ENCODE assay signal across 26 cellular contexts in genomic region chr16:88711750-88712340, GRCh38. TPM values are rescaled to one million over a fixed set of nuclear protein-coding genes. Genes with fewer than 3 reads are reported as not detected.
DNase-seq lines count a peak whose midpoint lies in the region; ATAC-seq and TF ChIP-seq lines count a peak whose summit lies in the region.
"Had no signal": no experiment of that assay in that cellular context is flagged by ENCODE, and none has a peak within 500 bp of the region (broad histone marks: within the 10 kb centered on the region; RNA-seq: fewer than 3 reads in every experiment).

No MANE protein-coding gene starts in this region.

- CTCF ChIA-PET in CD4-positive, alpha-beta memory T cell (lab: Charles Lee; ENCODE audit: partially characterized antibody): no interaction called here
- CTCF ChIA-PET in T-cell (lab: Charles Lee): no interaction called here

- no peak overlapping the region for H3K4me2 ChIP-seq in MM.1S (ENCODE audit: low read depth, low read length)
- H3K4me2 ChIP-seq: A549 had no signal

- 89 to 91% methylated on average over 15 to 17 of the region's 18 CpGs for WGBS in endodermal cell (ENCODE audit: insufficient coverage in 1 of 2, insufficient read length in 1 of 2), 2 experiments

- H3K4me1 Mint-ChIP-seq in CD4-positive, alpha-beta memory T cell: peaks cover 7 to 21% (median 13%) of the 10 kb centered on the region in 4 donors
- H3K4me1 Mint-ChIP-seq in T-cell (peaks cover 10 to 18% (median 10%) of the 10 kb centered on the region in 3 donors), endodermal cell (peaks cover 8% of the 10 kb centered on the region)

- H3K27ac ChIP-seq in CD4-positive, alpha-beta memory T cell (ENCODE audit: low read depth, low read length): no peak overlapping the region
- H3K27ac ChIP-seq in endodermal cell (ENCODE audit: low read depth, low read length): peak overlapping the region; percentile 17
- no peak overlapping the region for H3K27ac ChIP-seq in MM.1S (ENCODE audit: low read length)
- H3K27ac ChIP-seq: BLaER1 treated with 17β-estradiol and CSF1 and Interleukin-3, amounts not matched to agents 10 nM and 100 nM; HL-60; SK-N-MC had no signal

- no peaks in the 10 kb centered on the region for H3K9me3 Mint-ChIP-seq in CD4-positive, alpha-beta memory T cell
- H3K9me3 Mint-ChIP-seq in T-cell: no peaks in the 10 kb centered on the region
- H3K9me3 Mint-ChIP-seq in endodermal cell: no peaks in the 10 kb centered on the region
- H3K9me3 Mint-ChIP-seq: CD8-positive, alpha-beta T cell had no signal

- peaks cover 29% of the 10 kb centered on the region for H3K36me3 ChIP-seq in CD4-positive, alpha-beta memory T cell (ENCODE audit: insufficient read depth, low read length)
- peaks cover 3% of the 10 kb centered on the region for H3K36me3 ChIP-seq in H7 (replicated peaks; ENCODE audit: control insufficient read depth, insufficient read depth, low read length)
- H3K36me3 ChIP-seq in endodermal cell (ENCODE audit: control insufficient read depth, insufficient read depth, low read length): peaks cover under 1% of the 10 kb centered on the region
- H3K36me3 ChIP-seq in MM.1S (replicated peaks; ENCODE audit: insufficient read depth, low read length): no peaks in the 10 kb centered on the region

- no peaks in the 10 kb centered on the region for H3K27me3 ChIP-seq in CD4-positive, alpha-beta memory T cell (ENCODE audit: insufficient read depth, low read length)
- H3K27me3 ChIP-seq in H7 (ENCODE audit: control insufficient read depth, insufficient read depth, low read length) (no peaks in the 10 kb centered on the region), endodermal cell (ENCODE audit: control insufficient read depth, insufficient read depth, low read length, poor library complexity, severe bottlenecking) (no peaks in the 10 kb centered on the region), MM.1S (replicated peaks; ENCODE audit: insufficient read depth, low read length) (no peaks in the 10 kb centered on the region)

- H3K4me1 ChIP-seq in CD4-positive, alpha-beta memory T cell (ENCODE audit: insufficient read depth, low read length): peaks cover 8% of the 10 kb centered on the region
- H3K4me1 ChIP-seq in endodermal cell (ENCODE audit: control insufficient read depth, insufficient read depth, low read length): no peaks in the 10 kb centered on the region
- H3K4me1 ChIP-seq in MM.1S (ENCODE audit: low read length): no peaks in the 10 kb centered on the region
- H3K4me1 ChIP-seq: Caco-2 had no signal

- no peaks in the 10 kb centered on the region for H3K27me3 Mint-ChIP-seq in CD4-positive, alpha-beta memory T cell
- H3K27me3 Mint-ChIP-seq in T-cell (no peaks in the 10 kb centered on the region), endodermal cell (ENCODE audit: insufficient read depth) (no peaks in the 10 kb centered on the region)

- H3K4me3 Mint-ChIP-seq in CD4-positive, alpha-beta memory T cell: no peak overlapping the region
- H3K4me3 Mint-ChIP-seq in T-cell: no peak overlapping the region
- no peak overlapping the region for H3K4me3 Mint-ChIP-seq in endodermal cell
- H3K4me3 Mint-ChIP-seq: CD8-positive, alpha-beta T cell had no signal

- H3K36me3 Mint-ChIP-seq in CD4-positive, alpha-beta memory T cell: peaks cover 0 to 17% of the 10 kb centered on the region in 2 donors
- H3K36me3 Mint-ChIP-seq in T-cell (no peaks in the 10 kb centered on the region), endodermal cell (ENCODE audit: low read depth) (peaks cover 6% of the 10 kb centered on the region)

- H3F3A ChIP-seq in MM.1S (ENCODE audit: insufficient read depth, low read length): 0 out of 2 replicates have a peak, but pooled peaks cover 3% of the 10 kb centered on the region

- H3K9ac ChIP-seq in endodermal cell (ENCODE audit: extremely low read depth, low read length, poor library complexity, severe bottlenecking) (no peak overlapping the region), MM.1S (ENCODE audit: low read length) (no peak overlapping the region)

- no peak overlapping the region for H2AFZ ChIP-seq in MM.1S (ENCODE audit: low read length)

- peaks cover 8% of the 10 kb centered on the region; the same call in 1 of the 2 replicates for H3K79me2 ChIP-seq in MM.1S (ENCODE audit: low read length)

- H3K9me3 ChIP-seq in CD4-positive, alpha-beta memory T cell (ENCODE audit: control insufficient read depth in 1 of 2, low read length in 2 of 2): no peaks in the 10 kb centered on the region
- no peaks in the 10 kb centered on the region for H3K9me3 ChIP-seq in endodermal cell (ENCODE audit: control insufficient read depth, low read length)
- H3K9me3 ChIP-seq in MM.1S (replicated peaks; ENCODE audit: insufficient read depth, low read length): no peaks in the 10 kb centered on the region
- H3K9me3 ChIP-seq: A549; BLaER1 treated with 17β-estradiol and CSF1 and Interleukin-3, amounts not matched to agents 10 nM and 100 nM; Caco-2; HAP-1 had no signal

- intact Hi-C loops in CD4-positive, alpha-beta memory T cell (cut with micrococcal nuclease): no loop called here

- ATAC-seq in T-cell (replicated peaks in 1 of 4) (no peak), GM21825 (IDR thresholded peaks at IDR 0.05; ENCODE audit: unreplicated experiment) (no peak), GM19395 (IDR thresholded peaks at IDR 0.05; ENCODE audit: unreplicated experiment) (no peak)
- ATAC-seq: CD8-positive, alpha-beta T cell had no signal

- no peaks in the 10 kb centered on the region for H3K9me2 ChIP-seq in MM.1S (replicated peaks; ENCODE audit: insufficient read depth, low read length)

- H3K4me3 ChIP-seq in CD4-positive, alpha-beta memory T cell (ENCODE audit: low read length in 2 of 2): no peak overlapping the region
- H3K4me3 ChIP-seq in H7 (ENCODE audit: insufficient read depth, low read depth, low read length) (no peak overlapping the region), endodermal cell (ENCODE audit: low read length) (no peak overlapping the region), MM.1S (ENCODE audit: low read length) (no peak overlapping the region)
- H3K4me3 ChIP-seq: A549; BLaER1 treated with 17β-estradiol and CSF1 and Interleukin-3, amounts not matched to agents 10 nM and 100 nM; HAP-1; SK-N-MC had no signal

- no peak for DNase-seq in CD4-positive, alpha-beta memory T cell
- DNase-seq in H7 (peak; percentile 83), T-cell (no peak), endodermal cell (no peak), T1000 (lab: John Stamatoyannopoulos, UW) (no peak), MM.1S (no peak)
- DNase-seq: AML-193; Caco-2; CD8-positive, alpha-beta T cell; Karpas-422; NCI-H1092 treated with DMSO at 0.1 percent for 48 hours; NCI-H1436; NCI-H187; NCI-H2081 treated with DMSO at 0.1 percent for 48 hours; NCI-H2171; NCI-H226; NCI-H510A; NCI-H69; SHP77 treated with DMSO at 0.1 percent for 48 hours had no signal

- H3K27ac Mint-ChIP-seq in CD4-positive, alpha-beta memory T cell: peak overlapping the region in 6 of 7 donors; percentile 31 to 64 (median 50)
- H3K27ac Mint-ChIP-seq in T-cell (peak overlapping the region; percentile 22 to 39), endodermal cell (no peak overlapping the region)
- H3K27ac Mint-ChIP-seq: CD8-positive, alpha-beta T cell had no signal

- TF ChIP-seq CTCF in endodermal cell (conservative IDR thresholded peaks at IDR 0.05) (no peak), MM.1S (IDR thresholded peaks at IDR 0.05; ENCODE audit: low read length) (no peak)

- H4K20me1 ChIP-seq in MM.1S (ENCODE audit: insufficient read depth, low read length): no peaks in the 10 kb centered on the region

- POLR2A ChIA-PET in CD4-positive, alpha-beta memory T cell (lab: Charles Lee; ENCODE audit: partially characterized antibody): interaction anchor here (0.6 kb wide), 1 partner anchor 22 kb away, joined by 3 read pairs; no protein-coding TSS in a partner anchor
- POLR2A ChIA-PET in T-cell (lab: Charles Lee): no interaction called here

RNA-seq across cellular contexts. Expression of gene CTU2, which starts 5.5 kb away (rescaled TPM):
- 10 to 100 TPM; 20.4 to 21.1 TPM for total RNA-seq in CD4-positive, alpha-beta memory T cell
- polyA plus RNA-seq in CD4-positive, alpha-beta memory T cell: 10 to 100 TPM; 11.5 to 13.6 TPM
- total RNA-seq in H7 (2014; rRNA removed; shearing (Covaris generic)): 33.1 and 38.4 TPM in 2 replicates
- total RNA-seq in T-cell: 10 to 100 TPM; 30.1 to 39.5 (median 38.6) TPM
- 10 to 100 TPM; 16.7 to 24.3 TPM for total RNA-seq in endodermal cell
- 20.6 TPM for polyA plus RNA-seq in endodermal cell (2013, experiment 1 of 2)
- 14.3 TPM for polyA plus RNA-seq in endodermal cell (2013, experiment 2 of 2)

RNA-seq across cellular contexts. Expression of gene RNF166, which starts 5.6 kb away (rescaled TPM):
- 100 to 1,000 TPM; 129 to 137 TPM for total RNA-seq in CD4-positive, alpha-beta memory T cell
- 10 to 100 TPM; 90.5 to 92.9 TPM for polyA plus RNA-seq in CD4-positive, alpha-beta memory T cell
- total RNA-seq in H7 (2014; rRNA removed; shearing (Covaris generic)): 44.6 and 45.3 TPM in 2 replicates
- total RNA-seq in T-cell (100 to 1,000 TPM; 246 to 369 (median 264) TPM), endodermal cell (10 to 100 TPM; 24.2 to 27.2 TPM)
- polyA plus RNA-seq in endodermal cell (2013, experiment 1 of 2): 37.1 TPM
- polyA plus RNA-seq in endodermal cell (2013, experiment 2 of 2): 29.8 TPM

RNA-seq across cellular contexts. Expression of gene SNAI3, which starts 25.5 kb away (rescaled TPM):
- total RNA-seq in CD4-positive, alpha-beta memory T cell: 10 to 100 TPM; 14.0 to 15.7 TPM
- polyA plus RNA-seq in CD4-positive, alpha-beta memory T cell: 10 to 100 TPM; 11.6 to 22.9 TPM
- 2.0 and 2.9 TPM in 2 replicates for total RNA-seq in H7 (2014; rRNA removed; shearing (Covaris generic))
- total RNA-seq in T-cell: 10 to 100 TPM in 3 of 5 donors, 1 to 10 TPM in 2; 5.2 to 20.4 (median 17.2) TPM
- total RNA-seq in endodermal cell: 1 to 10 TPM in 1 of 2 donors, under 1 TPM in 1; 0.77 to 2.1 TPM
- polyA plus RNA-seq in endodermal cell (2013, experiment 1 of 2): 0.75 TPM
- polyA plus RNA-seq in endodermal cell (2013, experiment 2 of 2): 0.46 TPM
- polyA plus RNA-seq: A549 had no signal

RNA-seq across cellular contexts. Expression of gene MVD, which starts 49.0 kb away (rescaled TPM):
- 10 to 100 TPM; 49.2 to 57.0 TPM for total RNA-seq in CD4-positive, alpha-beta memory T cell
- polyA plus RNA-seq in CD4-positive, alpha-beta memory T cell: 10 to 100 TPM; 15.6 to 22.7 TPM
- 98.8 and 100 TPM in 2 replicates for total RNA-seq in H7 (2014; rRNA removed; shearing (Covaris generic))
- total RNA-seq in T-cell: 10 to 100 TPM; 52.3 to 81.4 (median 63.4) TPM
- total RNA-seq in endodermal cell: 10 to 100 TPM; 79.8 to 81.4 TPM
- polyA plus RNA-seq in endodermal cell (2013, experiment 1 of 2): 111 TPM
- polyA plus RNA-seq in endodermal cell (2013, experiment 2 of 2): 106 TPM
